ENCODE assay signal across 20 cellular contexts in the genomic region with DNA sequence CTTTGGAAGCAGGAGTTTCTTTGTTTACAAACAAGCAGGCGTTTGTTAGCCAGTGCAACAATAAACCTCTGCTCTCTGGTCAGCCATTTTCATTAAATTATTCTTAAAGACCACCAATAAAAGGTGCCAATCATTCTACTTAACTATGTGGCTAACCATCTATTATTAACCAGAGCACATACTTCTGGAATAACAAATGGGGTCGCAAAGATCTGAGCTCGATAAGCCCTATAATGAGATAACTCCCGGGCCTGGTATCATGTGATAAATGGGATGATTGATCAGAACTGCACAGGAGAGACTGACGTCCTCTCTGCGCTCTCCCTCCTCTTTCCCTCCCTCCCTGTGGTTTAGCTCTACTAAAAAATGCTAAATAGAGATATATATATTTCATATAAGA.
"Had no signal": no experiment of that assay in that cellular context is flagged by ENCODE, and none has a peak within 500 bp of the region (broad histone marks: within the 10 kb centered on the region; RNA-seq: fewer than 3 reads in every experiment).

No MANE protein-coding gene starts in this region.

- H3K4me3 ChIP-seq: MG63, SJCRH30, SK-N-MC had no signal

- H3K27me3 ChIP-seq: MG63 had no signal

- H3K9me3 ChIP-seq: SJCRH30 had no signal

- H3K36me3 ChIP-seq: MG63, SJCRH30 had no signal

- H3K27ac ChIP-seq: RWPE1, SJCRH30, SK-N-MC had no signal

- DNase-seq: IMR-90, Karpas-422, KG1, MG63, NCI-H1105 treated with DMSO at 0.1 percent for 48 hours, NCI-H1417 treated with DMSO at 0.1 percent for 48 hours, NCI-H187, NCI-H2029, NCI-H2081 treated with DMSO at 0.1 percent for 48 hours, NCI-H2171, NCI-H226, NCI-H446, NCI-H510A, NCI-H524 treated with DMSO at 0.1 percent for 48 hours, PC-3, SHP77, SJCRH30, T-helper 1 cell had no signal

- H3K4me1 ChIP-seq: SJCRH30 had no signal
